13 cellular contexts compared by ENCODE assay signal in genomic region chr10:110642204-110642979, GRCh38. TPM values are rescaled to one million over a fixed set of nuclear protein-coding genes. Genes with fewer than 3 reads are reported as not detected.
DNase-seq lines count a peak whose midpoint lies in the region; TF ChIP-seq lines count a peak whose summit lies in the region.
"Had no signal": no experiment of that assay in that cellular context is flagged by ENCODE, and none has a peak within 500 bp of the region (broad histone marks: within the 10 kb centered on the region; RNA-seq: fewer than 3 reads in every experiment).

No MANE protein-coding gene starts in this region.

- H2BK12ac ChIP-seq in H9 (ENCODE audit: insufficient read length, low read depth, low read length), result no peak overlapping the region

- no peak overlapping the region for H2BK15ac ChIP-seq in H9 (ENCODE audit: low read depth, low read length)

- peaks cover 28% of the 10 kb centered on the region; the same call in 1 of the 2 replicates for H3K27me3 ChIP-seq in H9 (ENCODE audit: insufficient read depth, low read length)
- H3K27me3 ChIP-seq in neural cell (ENCODE audit: insufficient read depth, low read depth, low read length), result peaks cover 58% of the 10 kb centered on the region

- H3K27me3 Mint-ChIP-seq in H9 (ENCODE audit: low read depth) (peaks cover 61% of the 10 kb centered on the region), brain (peaks cover 86% of the 10 kb centered on the region)

- no peaks in the 10 kb centered on the region for H4K20me1 ChIP-seq in H9 (ENCODE audit: control insufficient read depth, insufficient read depth, insufficient read length)
- no peaks in the 10 kb centered on the region for H4K20me1 ChIP-seq in neural cell (ENCODE audit: insufficient read depth)

- H2BK20ac ChIP-seq in H9 (ENCODE audit: low read depth, low read length, poor library complexity, severe bottlenecking), result no peak overlapping the region

- H4K5ac ChIP-seq in H9 (ENCODE audit: insufficient read length, low read depth, low read length), result no peak overlapping the region

- H3K36me3 ChIP-seq in neural cell (ENCODE audit: insufficient read depth, low read length), result no peaks in the 10 kb centered on the region

- H3K56ac ChIP-seq in H9 (ENCODE audit: insufficient read length, low read depth, low read length), result no peak overlapping the region

- peak overlapping the region; percentile 78 for H3K4me3 ChIP-seq in neural cell (ENCODE audit: low read length)

- no peak overlapping the region for H4K8ac ChIP-seq in H9 (replicated peaks; ENCODE audit: insufficient read length, low read depth, low read length)

- no peaks in the 10 kb centered on the region for H3K79me1 ChIP-seq in H9 (ENCODE audit: insufficient read depth, low read depth, low read length, poor library complexity, severe bottlenecking)

- no peak overlapping the region for H3K23ac ChIP-seq in H9 (ENCODE audit: insufficient read length, low read depth, low read length)

- no peak overlapping the region for H3K4ac ChIP-seq in H9 (ENCODE audit: low read depth, low read length)

- no peak overlapping the region for H2AK5ac ChIP-seq in H9 (ENCODE audit: insufficient read length, low read length)

- no peak overlapping the region for H2BK120ac ChIP-seq in H9 (ENCODE audit: low read depth, low read length, poor library complexity, severe bottlenecking)

- H3K4me1 Mint-ChIP-seq in H9 (peaks cover 37 to 42% of the 10 kb centered on the region in 2 experiments), brain (peaks cover 40% of the 10 kb centered on the region)

- no peak overlapping the region for H2BK5ac ChIP-seq in H9 (ENCODE audit: insufficient read length, low read length)

- DNase-seq in NCI-H2227 treated with DMSO at 0.1 percent for 48 hours (lab: John Stamatoyannopoulos, UW) (peak; percentile 25), NCI-H2227 (lab: John Stamatoyannopoulos, UW; ENCODE audit: unreplicated experiment) (no peak), H9 (no peak), superior temporal gyrus (ENCODE audit: extremely low spot score) (no peak), DMS79 (lab: John Stamatoyannopoulos, UW) (no peak)
- no peak for DNase-seq in stimulated activated CD4-positive, alpha-beta T cell treated with anti-CD3 and anti-CD28 coated beads, Interleukin-4, amount 100 ng/mL, for 1 hour
- DNase-seq: cerebellar nuclear complex, HFFc6, Karpas-422, NCI-H2081 treated with DMSO at 0.1 percent for 48 hours had no signal

- no peak overlapping the region for H4K91ac ChIP-seq in H9 (ENCODE audit: insufficient read length, low read depth, low read length)

- H3K79me2 ChIP-seq in H9 (ENCODE audit: insufficient read depth, low read length) (no peaks in the 10 kb centered on the region), neural cell (replicated peaks; ENCODE audit: insufficient read depth, low read length) (no peaks in the 10 kb centered on the region)

- peaks cover 2% of the 10 kb centered on the region; the same call in 1 of the 2 replicates for H3K4me1 ChIP-seq in H9 (ENCODE audit: insufficient read depth, low read length)

- TF ChIP-seq EP300 in neural cell (conservative IDR thresholded peaks at IDR 0.05; ENCODE audit: poor library complexity, severe bottlenecking), result no peak

- H3K9me3 Mint-ChIP-seq in H9 (peaks cover 0 to 2% of the 10 kb centered on the region in 2 experiments; a peak in 1 of 5 replicates), brain (peaks cover 0 to 2% (median 0%) of the 10 kb centered on the region in 5 experiments)
- H3K9me3 Mint-ChIP-seq: HFFc6 had no signal

- WGBS in H9 (ENCODE audit: extremely low coverage, insufficient read length, low lambda C conversion rate), result 100% methylated on average over 1 of the region's 11 CpGs

- H3K4me3 Mint-ChIP-seq in H9 (peak overlapping the region; percentile 73 to 93), brain (peak overlapping the region; percentile 81 to 89 (median 86))

- H3K9me3 ChIP-seq in H9 (ENCODE audit: control insufficient read depth, low read depth, low read length) (no peaks in the 10 kb centered on the region), neural cell (ENCODE audit: low read length) (no peaks in the 10 kb centered on the region)

- H3F3A ChIP-seq in neural cell (ENCODE audit: insufficient read depth, low read length, poor library complexity, severe bottlenecking), result no peaks in the 10 kb centered on the region

- H3K9me2 ChIP-seq in neural cell (ENCODE audit: insufficient read depth, low read length), result no peaks in the 10 kb centered on the region

- H3K27ac Mint-ChIP-seq in H9 (no peak overlapping the region), brain (no peak overlapping the region)
- H3K27ac Mint-ChIP-seq: HFFc6 had no signal

- TF ChIP-seq RAD21 in neural cell (conservative IDR thresholded peaks at IDR 0.05), result no peak

- no peak overlapping the region for H3K14ac ChIP-seq in H9 (ENCODE audit: insufficient read depth, low read length)

- H3K18ac ChIP-seq in H9 (ENCODE audit: insufficient read length, low read depth, low read length), result no peak overlapping the region

- H3K9ac ChIP-seq in H9 (ENCODE audit: extremely low read depth, insufficient read length, low read length), result no peak overlapping the region
- H3K9ac ChIP-seq in neural cell (ENCODE audit: low read length), result no peak overlapping the region

- peaks cover 0 to 3% (median 0%) of the 10 kb centered on the region in 3 experiments; a peak in 1 of 7 replicates for H3K36me3 Mint-ChIP-seq in H9 (ENCODE audit: insufficient read depth in 1 of 3, low read depth in 3 of 3)
- no peaks in the 10 kb centered on the region for H3K36me3 Mint-ChIP-seq in brain

- peaks cover 17% of the 10 kb centered on the region for H3K23me2 ChIP-seq in H9 (ENCODE audit: insufficient read length, low read depth, low read length, poor library complexity, severe bottlenecking)

- H2AFZ ChIP-seq in H9 (ENCODE audit: low read length), result no peak overlapping the region
- H2AFZ ChIP-seq in neural cell (ENCODE audit: low read depth, low read length), result no peak overlapping the region

- TF ChIP-seq CTCF in H9 (conservative IDR thresholded peaks at IDR 0.05) (no peak), brain (conservative IDR thresholded peaks at IDR 0.05) (no peak), neural cell (IDR thresholded peaks at IDR 0.05; ENCODE audit: poor library complexity, severe bottlenecking) (no peak)

- H3K4me2 ChIP-seq in H9 (ENCODE audit: insufficient read depth, insufficient read length, low read length) (peak overlapping the region; percentile 84), neural cell (ENCODE audit: low read length) (no peak overlapping the region)

- H3K27ac ChIP-seq in H9 (ENCODE audit: insufficient read length, low read depth, low read length) (no peak overlapping the region), neural cell (ENCODE audit: low read length) (no peak overlapping the region)
- H3K27ac ChIP-seq: 22Rv1 had no signal

- H3T11ph ChIP-seq in H9 (ENCODE audit: low read length), result no peak overlapping the region

TF ChIP-seq in neural cell, 6 proteins besides CTCF, POLR2A, EP300 and RAD21:
- TF ChIP-seq POLR2AphosphoS5 (IDR thresholded peaks at IDR 0.05) (peak; percentile 30), MXI1 (conservative IDR thresholded peaks at IDR 0.05; ENCODE audit: poor library complexity, severe bottlenecking) (no peak)
TF ChIP-seq in neural cell: peak in this region for 1.

RNA-seq across cellular contexts. Expression of gene RBM20, which starts 1.7 kb away (rescaled TPM):
- total RNA-seq in H9 (2021), result 0.15 and 0.17 TPM in 2 replicates
- 0.17 TPM for polyA plus RNA-seq in brain (ENCODE audit: insufficient read depth, low read depth, low replicate concordance)
- polyA plus RNA-seq in neural cell, result 0.07 and 0.58 TPM in 2 replicates
- 0.12 and 0.49 TPM in 2 replicates for polyA minus RNA-seq in neural cell
- total RNA-seq: HFFc6 had no signal
